In genomic region chr20:46358336-46359058, GRCh38 we compare ENCODE assay signal across 1 cellular context.
TF ChIP-seq lines count a peak whose summit lies in the region.

No MANE protein-coding gene starts in this region.

TF ChIP-seq in K562, 482 proteins besides CTCF, POLR2A, EP300 and RAD21:
- TF ChIP-seq, protein P1, sequence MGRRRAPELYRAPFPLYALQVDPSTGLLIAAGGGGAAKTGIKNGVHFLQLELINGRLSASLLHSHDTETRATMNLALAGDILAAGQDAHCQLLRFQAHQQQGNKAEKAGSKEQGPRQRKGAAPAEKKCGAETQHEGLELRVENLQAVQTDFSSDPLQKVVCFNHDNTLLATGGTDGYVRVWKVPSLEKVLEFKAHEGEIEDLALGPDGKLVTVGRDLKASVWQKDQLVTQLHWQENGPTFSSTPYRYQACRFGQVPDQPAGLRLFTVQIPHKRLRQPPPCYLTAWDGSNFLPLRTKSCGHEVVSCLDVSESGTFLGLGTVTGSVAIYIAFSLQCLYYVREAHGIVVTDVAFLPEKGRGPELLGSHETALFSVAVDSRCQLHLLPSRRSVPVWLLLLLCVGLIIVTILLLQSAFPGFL (CRISPR knock-in tag; IDR thresholded peaks at IDR 0.05) = no peak
- TF ChIP-seq POLR2G (IDR thresholded peaks at IDR 0.05; ENCODE audit: low read depth, low read length) = 0 out of 2 replicates have a peak, but pooled peaks have one; percentile 32
- TF ChIP-seq RBFOX2 (IDR thresholded peaks at IDR 0.05; ENCODE audit: low read depth, low read length) = 0 out of 2 replicates have a peak, but pooled peaks have one; percentile 31
